Comparison of ENCODE assay signal across 9 cellular contexts in the genomic region with DNA sequence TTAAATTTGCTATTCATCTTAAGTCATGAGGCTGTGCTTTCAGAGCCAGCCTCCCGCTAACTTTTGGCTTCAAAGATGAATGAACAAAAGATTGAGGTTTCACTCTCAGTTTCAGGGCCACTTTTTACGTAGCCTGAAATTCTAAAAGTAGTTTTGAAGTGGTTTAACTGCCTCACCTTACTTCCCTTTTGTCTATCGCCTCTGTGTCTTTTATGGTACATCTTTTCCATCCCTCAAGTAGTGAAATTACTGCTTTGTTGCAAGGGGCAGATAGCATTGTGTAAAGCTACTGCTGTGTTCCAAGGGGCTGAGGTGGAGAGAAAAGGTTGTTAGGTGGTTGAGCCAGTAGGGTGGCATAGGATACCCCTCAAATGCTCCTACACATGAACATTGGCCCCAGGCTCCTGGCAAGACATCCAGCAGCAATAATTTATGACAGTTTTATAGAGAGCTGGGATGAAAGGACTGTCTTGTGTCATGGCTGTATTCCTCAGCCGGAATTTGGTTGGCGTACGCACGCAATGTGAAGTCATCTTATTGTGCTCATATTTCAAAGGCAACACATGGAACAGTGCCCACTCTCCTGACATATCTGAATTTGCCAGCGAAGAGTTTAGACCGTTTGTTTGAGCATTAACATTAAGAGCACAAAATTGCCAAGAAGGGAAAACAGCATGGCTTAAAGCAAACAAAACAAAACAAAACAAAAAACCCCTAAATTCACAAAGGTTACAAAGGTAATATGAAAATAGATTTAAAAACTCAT. TPM values are rescaled to one million over a fixed set of nuclear protein-coding genes. Genes with fewer than 3 reads are reported as not detected.
DNase-seq lines count a peak whose midpoint lies in the region; ATAC-seq and TF ChIP-seq lines count a peak whose summit lies in the region.
"Had no signal": no experiment of that assay in that cellular context is flagged by ENCODE, and none has a peak within 500 bp of the region (broad histone marks: within the 10 kb centered on the region; RNA-seq: fewer than 3 reads in every experiment).

No MANE protein-coding gene starts in this region.

- no peak for TF ChIP-seq POLR2A in sigmoid colon (IDR thresholded peaks at IDR 0.05)

- TF ChIP-seq CTCF in AG04450 (IDR thresholded peaks at IDR 0.05; ENCODE audit: low read depth, low read length) (no peak), MCF 10A (IDR thresholded peaks at IDR 0.05; ENCODE audit: unreplicated experiment) (no peak), sigmoid colon (IDR thresholded peaks at IDR 0.05) (no peak)

- ATAC-seq in GM18858 (IDR thresholded peaks at IDR 0.05; ENCODE audit: unreplicated experiment) (peak; percentile 91), HG02885 (IDR thresholded peaks at IDR 0.05; ENCODE audit: poor library complexity, unreplicated experiment) (peak; percentile 93)

- H3K9me3 Mint-ChIP-seq in MCF 10A (ENCODE audit: unreplicated experiment) (no peaks in the 10 kb centered on the region), immature natural killer cell (no peaks in the 10 kb centered on the region)

- H3K4me3 ChIP-seq in AG04450 (ENCODE audit: low read depth, low read length) (no peak overlapping the region; the same call in 1 of the 2 replicates), sigmoid colon (peak overlapping the region in 3 of 4 donors; percentile 1 to 15 (median 11))

- 30 to 46% methylated on average over 9 of the region's 9 CpGs for WGBS in sigmoid colon, 2 donors

- peaks cover 0 to 65% (median 53%) of the 10 kb centered on the region in 4 donors for H3K4me1 ChIP-seq in sigmoid colon

- DNase-seq in AG04450 (ENCODE audit: low read depth, low spot score), result peak; percentile 75
- peak; percentile 94 for DNase-seq in NCI-H460 (ENCODE audit: extremely low read depth, low read depth)
- peak; percentile 79 for DNase-seq in MCF 10A (ENCODE audit: unreplicated experiment)
- peak; percentile 95 for DNase-seq in sigmoid colon
- no peak for DNase-seq in immature natural killer cell
- no peak for DNase-seq in NCI-H2227 (lab: John Stamatoyannopoulos, UW; ENCODE audit: unreplicated experiment)

- CTCF ChIA-PET in AG04450 (lab: Charles Lee), result interaction anchor here (1.4 to 1.7 kb wide), 2 partner anchors 19 to 501 kb away, joined by 4 to 8 read pairs; no protein-coding TSS in a partner anchor
- CTCF ChIA-PET in MCF 10A (lab: Yijun Ruan, JAX), result interaction anchor here (0.6 to 3.3 kb wide), 5 partner anchors 11 to 700 kb away, joined by 3 to 26 read pairs (median 5); no protein-coding TSS in a partner anchor

- no TSS peak for BruUV-seq in MCF 10A (replicated peaks; lab: Mats Ljungman, UMichigan)

- H3K4me1 Mint-ChIP-seq in MCF 10A (ENCODE audit: insufficient read depth, unreplicated experiment) (peaks cover 27% of the 10 kb centered on the region), immature natural killer cell (peaks cover 0 to 11% of the 10 kb centered on the region in 2 donors)

- peak overlapping the region; percentile 61 for H3K27ac Mint-ChIP-seq in MCF 10A (ENCODE audit: low read depth, unreplicated experiment)
- no peak overlapping the region for H3K27ac Mint-ChIP-seq in immature natural killer cell

- no peak overlapping the region for H3K27ac ChIP-seq in AG04450 (ENCODE audit: low read depth, low read length)
- peak overlapping the region; percentile 53 to 87 (median 78) for H3K27ac ChIP-seq in sigmoid colon
- H3K27ac ChIP-seq: HL-60 had no signal

- H3K27me3 ChIP-seq in AG04450 (ENCODE audit: control insufficient read depth, insufficient read depth, low read length), result no peaks in the 10 kb centered on the region
- H3K27me3 ChIP-seq in sigmoid colon, result no peaks in the 10 kb centered on the region

- H3K9me3 ChIP-seq in AG04450 (ENCODE audit: control insufficient read depth, insufficient read depth, low read length) (no peaks in the 10 kb centered on the region), sigmoid colon (no peaks in the 10 kb centered on the region)

- TF ChIP-seq EP300 in sigmoid colon (IDR thresholded peaks at IDR 0.05), result peak; percentile 85 to 98 (median 96)

- H3K36me3 Mint-ChIP-seq in MCF 10A (ENCODE audit: insufficient read depth, unreplicated experiment) (no peaks in the 10 kb centered on the region), immature natural killer cell (no peaks in the 10 kb centered on the region)

- intact Hi-C loops in MCF 10A (cut with micrococcal nuclease) (loop anchor here (5.0 kb wide), 1 partner anchor 54 kb away; the partner anchor contains the start of gene PRKD3), sigmoid colon (cut with DNase I) (loop anchor here (2.0 to 5.0 kb wide), 3 partner anchors 32 to 102 kb away; partner anchors contain the start of gene QPCT)

- POLR2A ChIA-PET in AG04450 (lab: Yijun Ruan, JAX), result interaction anchor here (0.7 to 1.6 kb wide), 3 partner anchors 9 to 73 kb away, joined by 5 to 6 read pairs (median 6); no protein-coding TSS in a partner anchor
- POLR2A ChIA-PET in MCF 10A (lab: Yijun Ruan, JAX), result interaction anchor here (0.7 to 4.5 kb wide), 7 partner anchors 10 to 210 kb away, joined by 3 to 41 read pairs (median 9); partner anchors contain the start of genes CEBPZ, NDUFAF7 and PRKD3

- no peaks in the 10 kb centered on the region for H3K27me3 Mint-ChIP-seq in MCF 10A (ENCODE audit: insufficient read depth, unreplicated experiment)
- H3K27me3 Mint-ChIP-seq in immature natural killer cell (ENCODE audit: low read depth in 3 of 3), result peaks cover 3 to 17% (median 5%) of the 10 kb centered on the region in 3 donors

- peak overlapping the region; percentile 55 for H3K4me3 Mint-ChIP-seq in MCF 10A (ENCODE audit: unreplicated experiment)
- H3K4me3 Mint-ChIP-seq in immature natural killer cell, result no peak overlapping the region

- H3K36me3 ChIP-seq in sigmoid colon, result no peaks in the 10 kb centered on the region

RNA-seq across cellular contexts. Expression of gene QPCT, which starts 32.2 kb away (rescaled TPM):
- polyA plus RNA-seq in AG04450 (2011; rRNA removed), result 8.3 and 11.2 TPM in 2 replicates
- polyA minus RNA-seq in AG04450 (2011; rRNA and poly(A)+ RNA removed), result 7.7 and 10.6 TPM in 2 replicates
- total RNA-seq in NCI-H460 (2014; rRNA removed; shearing (Covaris generic)), result 311 and 322 TPM in 2 replicates
- polyA plus RNA-seq in NCI-H460 (2014; cell fraction: nucleus; rRNA removed), result 250 and 254 TPM in 2 replicates
- total RNA-seq in MCF 10A (2022), result not detected in 2 replicates
- 10 to 100 TPM; 65.8 to 94.9 (median 75.0) TPM for total RNA-seq in sigmoid colon
- 1 to 10 TPM; 1.2 to 5.9 (median 2.5) TPM for polyA plus RNA-seq in sigmoid colon
- 1 to 10 TPM in 1 of 3 donors, under 1 TPM in 2; 0.91 to 2.4 (median 0.99) TPM for polyA plus RNA-seq in immature natural killer cell

RNA-seq across cellular contexts. Expression of gene PRKD3, which starts 52.0 kb away (rescaled TPM):
- polyA plus RNA-seq in AG04450 (2011; rRNA removed), result 37.2 and 49.5 TPM in 2 replicates
- 43.2 and 50.7 TPM in 2 replicates for polyA minus RNA-seq in AG04450 (2011; rRNA and poly(A)+ RNA removed)
- 54.8 and 56.1 TPM in 2 replicates for total RNA-seq in NCI-H460 (2014; rRNA removed; shearing (Covaris generic))
- polyA plus RNA-seq in NCI-H460 (2014; cell fraction: nucleus; rRNA removed), result 58.5 and 99.5 TPM in 2 replicates
- total RNA-seq in MCF 10A (2022), result 22.0 and 23.9 TPM in 2 replicates
- 10 to 100 TPM; 53.9 to 78.8 (median 71.9) TPM for total RNA-seq in sigmoid colon
- polyA plus RNA-seq in sigmoid colon, result 10 to 100 TPM in 1 of 3 donors, 1 to 10 TPM in 2; 4.4 to 11.0 (median 6.0) TPM
- 10 to 100 TPM; 24.3 to 48.0 (median 42.0) TPM for polyA plus RNA-seq in immature natural killer cell

Comparison
In these comparisons a context has a peak if more than half of its experiments do, and no peak if none do; other contexts are left out.
1. DNase-seq: peak in AG04450 (single experiment), NCI-H460 (single experiment), MCF 10A (single experiment) and sigmoid colon (single experiment); none in immature natural killer cell (0 of 3) and NCI-H2227 (single experiment).
2. RNA of gene QPCT, which starts 32.2 kb away (total RNA-seq): 311 to 322 TPM in NCI-H460 and 65.8 to 94.9 TPM in sigmoid colon; not detected in MCF 10A; every median in the first group is over 10 times any median in the second.